ENCODE assay signal across 20 cellular contexts in genomic region chr20:11797161-11797560, GRCh38.
"Had no signal": no experiment of that assay in that cellular context is flagged by ENCODE, and none has a peak within 500 bp of the region (broad histone marks: within the 10 kb centered on the region; RNA-seq: fewer than 3 reads in every experiment).

No MANE protein-coding gene starts in this region.

- H3K4me1 ChIP-seq: breast epithelium, lower lobe of right lung, neural progenitor cell, right lobe of liver, spleen, stomach, testis had no signal

- H3K9ac ChIP-seq: neural progenitor cell had no signal

- DNase-seq: activated naive CD4-positive, alpha-beta T cell; activated naive CD8-positive, alpha-beta T cell treated with anti-CD3 and anti-CD28 coated beads, Interleukin-2, amount 10 ng/mL, durations not matched to agents 7 days and 5 days; activated T-cell treated with anti-CD3 and anti-CD28 coated beads for 4 hours; aorta; cerebellar nuclear complex; effector CD8-positive, alpha-beta T cell; foreskin melanocyte; head of caudate nucleus; immature natural killer cell; left cardiac atrium; lower lobe of right lung; midbrain; right lobe of liver; spleen; stomach; testis had no signal

- H3K4me3 Mint-ChIP-seq: activated naive CD8-positive, alpha-beta T cell treated with anti-CD3 and anti-CD28 coated beads, Interleukin-2, amount 10 ng/mL, durations not matched to agents 7 days and 5 days; immature natural killer cell; neural progenitor cell had no signal

- H3K4me3 ChIP-seq: breast epithelium, lower lobe of right lung, neural progenitor cell, right lobe of liver, spleen, stomach, testis had no signal

- H3K27me3 ChIP-seq: breast epithelium, right lobe of liver, spleen, stomach, testis had no signal

- H2AFZ ChIP-seq: neural progenitor cell had no signal

- ATAC-seq: activated CD4-positive, CD25-positive, alpha-beta regulatory T cell treated with anti-CD3 and anti-CD28 coated beads, Interleukin-2, amount 50 U/mL, for 24 hours; left cardiac atrium; lower lobe of right lung; right lobe of liver had no signal

- H3K4me2 ChIP-seq: neural progenitor cell had no signal

- H3K9me3 ChIP-seq: breast epithelium, lower lobe of right lung, right lobe of liver, spleen, stomach, testis had no signal

- H3K9me3 Mint-ChIP-seq: activated naive CD8-positive, alpha-beta T cell treated with anti-CD3 and anti-CD28 coated beads, Interleukin-2, amount 10 ng/mL, durations not matched to agents 7 days and 5 days; neural progenitor cell had no signal

- H3K27ac Mint-ChIP-seq: activated naive CD8-positive, alpha-beta T cell treated with anti-CD3 and anti-CD28 coated beads, Interleukin-2, amount 10 ng/mL, durations not matched to agents 7 days and 5 days; immature natural killer cell; neural progenitor cell had no signal

- H3K36me3 ChIP-seq: breast epithelium, lower lobe of right lung, neural progenitor cell, right lobe of liver, spleen, stomach had no signal

- H3K36me3 Mint-ChIP-seq: activated naive CD8-positive, alpha-beta T cell treated with anti-CD3 and anti-CD28 coated beads, Interleukin-2, amount 10 ng/mL, durations not matched to agents 7 days and 5 days; immature natural killer cell; neural progenitor cell had no signal

- H3K27me3 Mint-ChIP-seq: activated naive CD8-positive, alpha-beta T cell treated with anti-CD3 and anti-CD28 coated beads, Interleukin-2, amount 10 ng/mL, durations not matched to agents 7 days and 5 days had no signal

- H3K4me1 Mint-ChIP-seq: activated naive CD8-positive, alpha-beta T cell treated with anti-CD3 and anti-CD28 coated beads, Interleukin-2, amount 10 ng/mL, durations not matched to agents 7 days and 5 days; immature natural killer cell had no signal

- FAIRE-seq: TTC549 had no signal

- H3K27ac ChIP-seq: breast epithelium, lower lobe of right lung, neural progenitor cell, right lobe of liver, spleen, stomach, testis had no signal
